Comparison of ENCODE assay signal across 1 cellular context in the genomic region with DNA sequence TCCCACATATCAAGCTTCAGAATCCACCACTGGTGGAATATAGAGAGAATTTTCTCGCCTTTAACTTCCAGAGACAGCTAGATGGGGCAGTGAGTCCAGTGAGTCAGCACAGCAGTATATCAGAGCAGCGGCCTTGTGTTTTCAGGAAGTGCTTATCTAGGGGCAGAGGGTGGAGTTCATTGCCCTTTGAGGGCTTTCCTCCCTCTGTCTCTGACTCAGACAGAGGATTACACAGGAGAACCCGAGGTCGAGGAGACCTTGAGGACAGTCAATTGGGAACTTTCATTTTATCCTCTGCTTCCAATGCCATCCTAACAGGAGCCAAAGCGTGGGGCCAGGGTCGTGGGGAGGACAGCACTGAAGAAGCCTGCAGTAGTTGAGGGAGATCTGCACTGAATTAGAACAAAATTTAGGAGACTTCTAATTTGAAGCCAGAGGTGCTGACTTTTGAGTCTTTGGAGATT.
A peak's percentile ranks its signal among the peaks of the same experiment; 100 is the strongest.
TF ChIP-seq lines count a peak whose summit lies in the region.

No MANE protein-coding gene starts in this region.

TF ChIP-seq in HepG2, 621 proteins besides CTCF, POLR2A, EP300 and RAD21 (continued from another document and continues in another):
- TF ChIP-seq, protein P1, sequence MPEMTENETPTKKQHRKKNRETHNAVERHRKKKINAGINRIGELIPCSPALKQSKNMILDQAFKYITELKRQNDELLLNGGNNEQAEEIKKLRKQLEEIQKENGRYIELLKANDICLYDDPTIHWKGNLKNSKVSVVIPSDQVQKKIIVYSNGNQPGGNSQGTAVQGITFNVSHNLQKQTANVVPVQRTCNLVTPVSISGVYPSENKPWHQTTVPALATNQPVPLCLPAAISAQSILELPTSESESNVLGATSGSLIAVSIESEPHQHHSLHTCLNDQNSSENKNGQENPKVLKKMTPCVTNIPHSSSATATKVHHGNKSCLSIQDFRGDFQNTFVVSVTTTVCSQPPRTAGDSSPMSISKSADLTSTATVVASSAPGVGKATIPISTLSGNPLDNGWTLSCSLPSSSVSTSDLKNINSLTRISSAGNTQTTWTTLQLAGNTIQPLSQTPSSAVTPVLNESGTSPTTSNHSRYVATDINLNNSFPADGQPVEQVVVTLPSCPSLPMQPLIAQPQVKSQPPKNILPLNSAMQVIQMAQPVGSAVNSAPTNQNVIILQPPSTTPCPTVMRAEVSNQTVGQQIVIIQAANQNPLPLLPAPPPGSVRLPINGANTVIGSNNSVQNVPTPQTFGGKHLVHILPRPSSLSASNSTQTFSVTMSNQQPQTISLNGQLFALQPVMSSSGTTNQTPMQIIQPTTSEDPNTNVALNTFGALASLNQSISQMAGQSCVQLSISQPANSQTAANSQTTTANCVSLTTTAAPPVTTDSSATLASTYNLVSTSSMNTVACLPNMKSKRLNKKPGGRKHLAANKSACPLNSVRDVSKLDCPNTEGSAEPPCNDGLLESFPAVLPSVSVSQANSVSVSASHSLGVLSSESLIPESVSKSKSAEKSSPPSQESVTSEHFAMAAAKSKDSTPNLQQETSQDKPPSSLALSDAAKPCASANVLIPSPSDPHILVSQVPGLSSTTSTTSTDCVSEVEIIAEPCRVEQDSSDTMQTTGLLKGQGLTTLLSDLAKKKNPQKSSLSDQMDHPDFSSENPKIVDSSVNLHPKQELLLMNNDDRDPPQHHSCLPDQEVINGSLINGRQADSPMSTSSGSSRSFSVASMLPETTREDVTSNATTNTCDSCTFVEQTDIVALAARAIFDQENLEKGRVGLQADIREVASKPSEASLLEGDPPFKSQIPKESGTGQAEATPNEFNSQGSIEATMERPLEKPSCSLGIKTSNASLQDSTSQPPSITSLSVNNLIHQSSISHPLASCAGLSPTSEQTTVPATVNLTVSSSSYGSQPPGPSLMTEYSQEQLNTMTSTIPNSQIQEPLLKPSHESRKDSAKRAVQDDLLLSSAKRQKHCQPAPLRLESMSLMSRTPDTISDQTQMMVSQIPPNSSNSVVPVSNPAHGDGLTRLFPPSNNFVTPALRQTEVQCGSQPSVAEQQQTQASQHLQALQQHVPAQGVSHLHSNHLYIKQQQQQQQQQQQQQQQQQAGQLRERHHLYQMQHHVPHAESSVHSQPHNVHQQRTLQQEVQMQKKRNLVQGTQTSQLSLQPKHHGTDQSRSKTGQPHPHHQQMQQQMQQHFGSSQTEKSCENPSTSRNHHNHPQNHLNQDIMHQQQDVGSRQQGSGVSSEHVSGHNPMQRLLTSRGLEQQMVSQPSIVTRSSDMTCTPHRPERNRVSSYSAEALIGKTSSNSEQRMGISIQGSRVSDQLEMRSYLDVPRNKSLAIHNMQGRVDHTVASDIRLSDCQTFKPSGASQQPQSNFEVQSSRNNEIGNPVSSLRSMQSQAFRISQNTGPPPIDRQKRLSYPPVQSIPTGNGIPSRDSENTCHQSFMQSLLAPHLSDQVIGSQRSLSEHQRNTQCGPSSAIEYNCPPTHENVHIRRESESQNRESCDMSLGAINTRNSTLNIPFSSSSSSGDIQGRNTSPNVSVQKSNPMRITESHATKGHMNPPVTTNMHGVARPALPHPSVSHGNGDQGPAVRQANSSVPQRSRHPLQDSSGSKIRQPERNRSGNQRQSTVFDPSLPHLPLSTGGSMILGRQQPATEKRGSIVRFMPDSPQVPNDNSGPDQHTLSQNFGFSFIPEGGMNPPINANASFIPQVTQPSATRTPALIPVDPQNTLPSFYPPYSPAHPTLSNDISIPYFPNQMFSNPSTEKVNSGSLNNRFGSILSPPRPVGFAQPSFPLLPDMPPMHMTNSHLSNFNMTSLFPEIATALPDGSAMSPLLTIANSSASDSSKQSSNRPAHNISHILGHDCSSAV (CRISPR knock-in tag; IDR thresholded peaks at IDR 0.05; ENCODE audit: borderline replicate concordance): no peak
- TF ChIP-seq, protein P2, sequence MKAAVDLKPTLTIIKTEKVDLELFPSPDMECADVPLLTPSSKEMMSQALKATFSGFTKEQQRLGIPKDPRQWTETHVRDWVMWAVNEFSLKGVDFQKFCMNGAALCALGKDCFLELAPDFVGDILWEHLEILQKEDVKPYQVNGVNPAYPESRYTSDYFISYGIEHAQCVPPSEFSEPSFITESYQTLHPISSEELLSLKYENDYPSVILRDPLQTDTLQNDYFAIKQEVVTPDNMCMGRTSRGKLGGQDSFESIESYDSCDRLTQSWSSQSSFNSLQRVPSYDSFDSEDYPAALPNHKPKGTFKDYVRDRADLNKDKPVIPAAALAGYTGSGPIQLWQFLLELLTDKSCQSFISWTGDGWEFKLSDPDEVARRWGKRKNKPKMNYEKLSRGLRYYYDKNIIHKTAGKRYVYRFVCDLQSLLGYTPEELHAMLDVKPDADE (CRISPR knock-in tag; IDR thresholded peaks at IDR 0.05): no peak
- TF ChIP-seq EEA1 (CRISPR knock-in tag; IDR thresholded peaks at IDR 0.05; ENCODE audit: borderline replicate concordance) (no peak), AGO2 (optimal IDR thresholded peaks at IDR 0.05; ENCODE audit: low read depth, low read length) (no peak), ZNF282 (IDR thresholded peaks at IDR 0.05; ENCODE audit: partially characterized antibody) (no peak), MBNL3 (CRISPR knock-in tag; conservative IDR thresholded peaks at IDR 0.05) (no peak), HNRNPH1 (optimal IDR thresholded peaks at IDR 0.05; ENCODE audit: low read depth, low read length) (no peak), ETV5 (CRISPR knock-in tag; IDR thresholded peaks at IDR 0.05; ENCODE audit: borderline replicate concordance) (peak; percentile 99), ZNF879 (CRISPR knock-in tag; IDR thresholded peaks at IDR 0.05) (no peak), HOXD1 (CRISPR knock-in tag; IDR thresholded peaks at IDR 0.05) (0 out of 2 replicates have a peak, but pooled peaks have one; percentile 11), ZNF629 (CRISPR knock-in tag; conservative IDR thresholded peaks at IDR 0.05) (0 out of 2 replicates have a peak, but pooled peaks have one; percentile 33), PLRG1 (conservative IDR thresholded peaks at IDR 0.05) (no peak), NCOR1 (IDR thresholded peaks at IDR 0.05; ENCODE audit: borderline replicate concordance, low read length) (peak; percentile 90; the same call in 1 of the 2 replicates), ZNF331 (CRISPR knock-in tag; IDR thresholded peaks at IDR 0.05) (peak; percentile 92), ZNF703 (CRISPR knock-in tag; IDR thresholded peaks at IDR 0.05; ENCODE audit: borderline replicate concordance) (no peak), MEF2D (CRISPR knock-in tag; IDR thresholded peaks at IDR 0.05) (peak; percentile 70; the same call in 1 of the 2 replicates)
- TF ChIP-seq, protein P3, sequence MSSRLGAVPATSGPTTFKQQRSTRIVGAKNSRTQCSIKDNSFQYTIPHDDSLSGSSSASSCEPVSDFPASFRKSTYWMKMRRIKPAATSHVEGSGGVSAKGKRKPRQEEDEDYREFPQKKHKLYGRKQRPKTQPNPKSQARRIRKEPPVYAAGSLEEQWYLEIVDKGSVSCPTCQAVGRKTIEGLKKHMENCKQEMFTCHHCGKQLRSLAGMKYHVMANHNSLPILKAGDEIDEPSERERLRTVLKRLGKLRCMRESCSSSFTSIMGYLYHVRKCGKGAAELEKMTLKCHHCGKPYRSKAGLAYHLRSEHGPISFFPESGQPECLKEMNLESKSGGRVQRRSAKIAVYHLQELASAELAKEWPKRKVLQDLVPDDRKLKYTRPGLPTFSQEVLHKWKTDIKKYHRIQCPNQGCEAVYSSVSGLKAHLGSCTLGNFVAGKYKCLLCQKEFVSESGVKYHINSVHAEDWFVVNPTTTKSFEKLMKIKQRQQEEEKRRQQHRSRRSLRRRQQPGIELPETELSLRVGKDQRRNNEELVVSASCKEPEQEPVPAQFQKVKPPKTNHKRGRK (CRISPR knock-in tag; IDR thresholded peaks at IDR 0.05): no peak
- TF ChIP-seq, protein P4, sequence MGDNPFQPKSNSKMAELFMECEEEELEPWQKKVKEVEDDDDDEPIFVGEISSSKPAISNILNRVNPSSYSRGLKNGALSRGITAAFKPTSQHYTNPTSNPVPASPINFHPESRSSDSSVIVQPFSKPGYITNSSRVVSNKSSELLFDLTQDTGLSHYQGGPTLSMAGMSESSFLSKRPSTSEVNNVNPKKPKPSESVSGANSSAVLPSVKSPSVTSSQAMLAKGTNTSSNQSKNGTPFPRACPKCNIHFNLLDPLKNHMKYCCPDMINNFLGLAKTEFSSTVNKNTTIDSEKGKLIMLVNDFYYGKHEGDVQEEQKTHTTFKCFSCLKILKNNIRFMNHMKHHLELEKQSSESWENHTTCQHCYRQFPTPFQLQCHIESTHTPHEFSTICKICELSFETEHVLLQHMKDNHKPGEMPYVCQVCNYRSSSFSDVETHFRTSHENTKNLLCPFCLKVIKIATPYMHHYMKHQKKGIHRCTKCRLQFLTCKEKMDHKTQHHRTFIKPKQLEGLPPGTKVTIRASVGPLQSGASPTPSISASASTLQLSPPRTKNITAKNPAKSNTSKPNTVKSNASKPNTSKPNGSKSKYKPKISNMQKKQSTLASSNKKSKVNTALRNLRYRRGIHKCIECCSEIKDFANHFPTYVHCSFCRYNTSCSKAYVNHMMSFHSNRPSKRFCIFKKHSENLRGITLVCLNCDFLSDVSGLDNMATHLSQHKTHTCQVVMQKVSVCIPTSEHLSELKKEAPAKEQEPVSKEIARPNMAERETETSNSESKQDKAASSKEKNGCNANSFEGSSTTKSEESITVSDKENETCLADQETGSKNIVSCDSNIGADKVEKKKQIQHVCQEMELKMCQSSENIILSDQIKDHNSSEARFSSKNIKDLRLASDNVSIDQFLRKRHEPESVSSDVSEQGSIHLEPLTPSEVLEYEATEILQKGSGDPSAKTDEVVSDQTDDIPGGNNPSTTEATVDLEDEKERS (CRISPR knock-in tag; IDR thresholded peaks at IDR 0.05): peak; percentile 92
- TF ChIP-seq, protein P5, sequence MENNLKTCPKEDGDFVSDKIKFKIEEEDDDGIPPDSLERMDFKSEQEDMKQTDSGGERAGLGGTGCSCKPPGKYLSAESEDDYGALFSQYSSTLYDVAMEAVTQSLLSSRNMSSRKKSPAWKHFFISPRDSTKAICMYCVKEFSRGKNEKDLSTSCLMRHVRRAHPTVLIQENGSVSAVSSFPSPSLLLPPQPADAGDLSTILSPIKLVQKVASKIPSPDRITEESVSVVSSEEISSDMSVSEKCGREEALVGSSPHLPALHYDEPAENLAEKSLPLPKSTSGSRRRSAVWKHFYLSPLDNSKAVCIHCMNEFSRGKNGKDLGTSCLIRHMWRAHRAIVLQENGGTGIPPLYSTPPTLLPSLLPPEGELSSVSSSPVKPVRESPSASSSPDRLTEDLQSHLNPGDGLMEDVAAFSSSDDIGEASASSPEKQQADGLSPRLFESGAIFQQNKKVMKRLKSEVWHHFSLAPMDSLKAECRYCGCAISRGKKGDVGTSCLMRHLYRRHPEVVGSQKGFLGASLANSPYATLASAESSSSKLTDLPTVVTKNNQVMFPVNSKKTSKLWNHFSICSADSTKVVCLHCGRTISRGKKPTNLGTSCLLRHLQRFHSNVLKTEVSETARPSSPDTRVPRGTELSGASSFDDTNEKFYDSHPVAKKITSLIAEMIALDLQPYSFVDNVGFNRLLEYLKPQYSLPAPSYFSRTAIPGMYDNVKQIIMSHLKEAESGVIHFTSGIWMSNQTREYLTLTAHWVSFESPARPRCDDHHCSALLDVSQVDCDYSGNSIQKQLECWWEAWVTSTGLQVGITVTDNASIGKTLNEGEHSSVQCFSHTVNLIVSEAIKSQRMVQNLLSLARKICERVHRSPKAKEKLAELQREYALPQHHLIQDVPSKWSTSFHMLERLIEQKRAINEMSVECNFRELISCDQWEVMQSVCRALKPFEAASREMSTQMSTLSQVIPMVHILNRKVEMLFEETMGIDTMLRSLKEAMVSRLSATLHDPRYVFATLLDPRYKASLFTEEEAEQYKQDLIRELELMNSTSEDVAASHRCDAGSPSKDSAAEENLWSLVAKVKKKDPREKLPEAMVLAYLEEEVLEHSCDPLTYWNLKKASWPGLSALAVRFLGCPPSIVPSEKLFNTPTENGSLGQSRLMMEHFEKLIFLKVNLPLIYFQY (CRISPR knock-in tag; IDR thresholded peaks at IDR 0.05; ENCODE audit: borderline replicate concordance): peak; percentile 21; the same call in 1 of the 2 replicates
- TF ChIP-seq, protein P6, sequence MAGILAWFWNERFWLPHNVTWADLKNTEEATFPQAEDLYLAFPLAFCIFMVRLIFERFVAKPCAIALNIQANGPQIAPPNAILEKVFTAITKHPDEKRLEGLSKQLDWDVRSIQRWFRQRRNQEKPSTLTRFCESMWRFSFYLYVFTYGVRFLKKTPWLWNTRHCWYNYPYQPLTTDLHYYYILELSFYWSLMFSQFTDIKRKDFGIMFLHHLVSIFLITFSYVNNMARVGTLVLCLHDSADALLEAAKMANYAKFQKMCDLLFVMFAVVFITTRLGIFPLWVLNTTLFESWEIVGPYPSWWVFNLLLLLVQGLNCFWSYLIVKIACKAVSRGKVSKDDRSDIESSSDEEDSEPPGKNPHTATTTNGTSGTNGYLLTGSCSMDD (CRISPR knock-in tag; IDR thresholded peaks at IDR 0.05): no peak
- TF ChIP-seq, protein P7, sequence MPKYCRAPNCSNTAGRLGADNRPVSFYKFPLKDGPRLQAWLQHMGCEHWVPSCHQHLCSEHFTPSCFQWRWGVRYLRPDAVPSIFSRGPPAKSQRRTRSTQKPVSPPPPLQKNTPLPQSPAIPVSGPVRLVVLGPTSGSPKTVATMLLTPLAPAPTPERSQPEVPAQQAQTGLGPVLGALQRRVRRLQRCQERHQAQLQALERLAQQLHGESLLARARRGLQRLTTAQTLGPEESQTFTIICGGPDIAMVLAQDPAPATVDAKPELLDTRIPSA (CRISPR knock-in tag; IDR thresholded peaks at IDR 0.05; ENCODE audit: borderline replicate concordance): no peak
- TF ChIP-seq, protein P8, sequence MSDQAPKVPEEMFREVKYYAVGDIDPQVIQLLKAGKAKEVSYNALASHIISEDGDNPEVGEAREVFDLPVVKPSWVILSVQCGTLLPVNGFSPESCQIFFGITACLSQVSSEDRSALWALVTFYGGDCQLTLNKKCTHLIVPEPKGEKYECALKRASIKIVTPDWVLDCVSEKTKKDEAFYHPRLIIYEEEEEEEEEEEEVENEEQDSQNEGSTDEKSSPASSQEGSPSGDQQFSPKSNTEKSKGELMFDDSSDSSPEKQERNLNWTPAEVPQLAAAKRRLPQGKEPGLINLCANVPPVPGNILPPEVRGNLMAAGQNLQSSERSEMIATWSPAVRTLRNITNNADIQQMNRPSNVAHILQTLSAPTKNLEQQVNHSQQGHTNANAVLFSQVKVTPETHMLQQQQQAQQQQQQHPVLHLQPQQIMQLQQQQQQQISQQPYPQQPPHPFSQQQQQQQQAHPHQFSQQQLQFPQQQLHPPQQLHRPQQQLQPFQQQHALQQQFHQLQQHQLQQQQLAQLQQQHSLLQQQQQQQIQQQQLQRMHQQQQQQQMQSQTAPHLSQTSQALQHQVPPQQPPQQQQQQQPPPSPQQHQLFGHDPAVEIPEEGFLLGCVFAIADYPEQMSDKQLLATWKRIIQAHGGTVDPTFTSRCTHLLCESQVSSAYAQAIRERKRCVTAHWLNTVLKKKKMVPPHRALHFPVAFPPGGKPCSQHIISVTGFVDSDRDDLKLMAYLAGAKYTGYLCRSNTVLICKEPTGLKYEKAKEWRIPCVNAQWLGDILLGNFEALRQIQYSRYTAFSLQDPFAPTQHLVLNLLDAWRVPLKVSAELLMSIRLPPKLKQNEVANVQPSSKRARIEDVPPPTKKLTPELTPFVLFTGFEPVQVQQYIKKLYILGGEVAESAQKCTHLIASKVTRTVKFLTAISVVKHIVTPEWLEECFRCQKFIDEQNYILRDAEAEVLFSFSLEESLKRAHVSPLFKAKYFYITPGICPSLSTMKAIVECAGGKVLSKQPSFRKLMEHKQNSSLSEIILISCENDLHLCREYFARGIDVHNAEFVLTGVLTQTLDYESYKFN (CRISPR knock-in tag; conservative IDR thresholded peaks at IDR 0.05): peak; percentile 96
- TF ChIP-seq, protein P9, sequence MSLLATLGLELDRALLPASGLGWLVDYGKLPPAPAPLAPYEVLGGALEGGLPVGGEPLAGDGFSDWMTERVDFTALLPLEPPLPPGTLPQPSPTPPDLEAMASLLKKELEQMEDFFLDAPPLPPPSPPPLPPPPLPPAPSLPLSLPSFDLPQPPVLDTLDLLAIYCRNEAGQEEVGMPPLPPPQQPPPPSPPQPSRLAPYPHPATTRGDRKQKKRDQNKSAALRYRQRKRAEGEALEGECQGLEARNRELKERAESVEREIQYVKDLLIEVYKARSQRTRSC (CRISPR knock-in tag; IDR thresholded peaks at IDR 0.05; ENCODE audit: low read depth): no peak
